ENCODE assay signal across 12 cellular contexts in genomic region chr4:108170729-108171540, GRCh38. TPM values are rescaled to one million over a fixed set of nuclear protein-coding genes. Genes with fewer than 3 reads are reported as not detected.
DNase-seq lines count a peak whose midpoint lies in the region; ATAC-seq, FAIRE-seq and TF ChIP-seq lines count a peak whose summit lies in the region.
"Had no signal": no experiment of that assay in that cellular context is flagged by ENCODE, and none has a peak within 500 bp of the region (broad histone marks: within the 10 kb centered on the region; RNA-seq: fewer than 3 reads in every experiment).

No MANE protein-coding gene starts in this region.

- H3K4me3 ChIP-seq in iPS-18c (ENCODE audit: insufficient read depth, low read depth, low read length) = peak overlapping the region; percentile 60; the same call in 1 of the 2 replicates
- H3K4me3 ChIP-seq: lung had no signal

- peak overlapping the region; percentile 87 to 92 for H3K27ac Mint-ChIP-seq in activated naive CD4-positive, alpha-beta T cell treated with anti-CD3 and anti-CD28 coated beads, Interleukin-2, amount 50 U/mL, for 72 hours

- peak; percentile 37 for DNase-seq in GM20000 (ENCODE audit: low spot score)
- no peak for DNase-seq in activated naive CD4-positive, alpha-beta T cell treated with anti-CD3 and anti-CD28 coated beads, Interleukin-2, amount 50 U/mL, for 72 hours (ENCODE audit: low spot score in 2 of 2)
- DNase-seq in HTR-8/SVneo (ENCODE audit: insufficient read length, low spot score) = no peak
- DNase-seq in stimulated activated CD4-positive, alpha-beta T cell treated with anti-CD3 and anti-CD28 coated beads, Interleukin-1b, Interleukin-23, amount 100 ng/mL, for 48 hours = no peak
- DNase-seq in HK-2 (ENCODE audit: unreplicated experiment) = no peak
- no peak for DNase-seq in HuH-7 (ENCODE audit: low spot score)
- DNase-seq: NCI-H226, substantia nigra had no signal

- 0 out of 2 replicates have a peak overlapping the region, but pooled peaks have one; percentile 76 for H3K27ac ChIP-seq in 22Rv1

- TF ChIP-seq CTCF in 22Rv1 (IDR thresholded peaks at IDR 0.05) (no peak), GM20000 (IDR thresholded peaks at IDR 0.05; ENCODE audit: extremely low read depth, missing control alignments) (no peak)

- H3K9me3 Mint-ChIP-seq in activated naive CD4-positive, alpha-beta T cell treated with anti-CD3 and anti-CD28 coated beads, Interleukin-2, amount 50 U/mL, for 72 hours = no peaks in the 10 kb centered on the region

- no peak for FAIRE-seq in HTR-8/SVneo (lab: Jason Lieb, UNC)

- no peak for ATAC-seq in activated naive CD4-positive, alpha-beta T cell treated with anti-CD3 and anti-CD28 coated beads, Interleukin-2, amount 50 U/mL, for 72 hours
- ATAC-seq: HCT116 had no signal

- H3K36me3 Mint-ChIP-seq in activated naive CD4-positive, alpha-beta T cell treated with anti-CD3 and anti-CD28 coated beads, Interleukin-2, amount 50 U/mL, for 72 hours = peaks cover 38 to 39% of the 10 kb centered on the region in 2 donors

- H3K9me3 ChIP-seq in iPS-18c (ENCODE audit: control insufficient read depth, insufficient read depth, low read length) = no peaks in the 10 kb centered on the region

RNA-seq across cellular contexts. Expression of gene LEF1, which starts 2.2 kb away (rescaled TPM):
- 100 to 1,000 TPM; 205 to 291 TPM for total RNA-seq in activated naive CD4-positive, alpha-beta T cell treated with anti-CD3 and anti-CD28 coated beads, Interleukin-2, amount 50 U/mL, for 72 hours
